ENCODE assay signal across 8 cellular contexts in genomic region chr11:57649826-57650738, GRCh38. TPM values are rescaled to one million over a fixed set of nuclear protein-coding genes. Genes with fewer than 3 reads are reported as not detected.
A peak's percentile ranks its signal among the peaks of the same experiment; 100 is the strongest.
DNase-seq lines count a peak whose midpoint lies in the region; ATAC-seq, FAIRE-seq and TF ChIP-seq lines count a peak whose summit lies in the region.

Gene YPEL4 (minus strand): TSS chr11:57649912. CDS start chr11:57647107, 2,805 bp downstream.

- peak within 1 kb of the TSS; percentile 62 for H3K4me3 ChIP-seq in AG04449 (ENCODE audit: low read depth, low read length)
- H3K4me3 ChIP-seq in GM12878 = peak within 1 kb of the TSS; percentile 60; the same call in 1 of the 2 replicates
- peak within 1 kb of the TSS; percentile 32 to 48 (median 40) for H3K4me3 ChIP-seq in gastrocnemius medialis

- no peaks in the 10 kb centered on the region for H3K79me2 ChIP-seq in GM12878 (ENCODE audit: control insufficient read depth, insufficient read depth, low read length)

- FAIRE-seq in GM12878 (lab: Jason Lieb, UNC) = no peak

- RAD21 ChIA-PET in GM12878 (lab: Charles Lee; ENCODE audit: unreplicated experiment) = interaction anchor here (0.7 to 1.2 kb wide), 2 partner anchors 65 to 633 kb away, joined by 3 to 4 read pairs; no protein-coding TSS in a partner anchor

- DNase-seq in AG04449 (ENCODE audit: low read depth, low spot score) (no peak), T1000 (lab: John Stamatoyannopoulos, UW) (peak; percentile 64), GM12878 (ENCODE audit: low read depth, low spot score) (no peak), hippocampal formation (lab: John Stamatoyannopoulos, UW) (peak; percentile 73 to 78), gastrocnemius medialis (no peak)

- H2AFZ ChIP-seq in GM12878 (ENCODE audit: control insufficient read depth, low read depth, low read length) = no peak within 1 kb of the TSS

- no peaks in the 10 kb centered on the region for H3K9me3 ChIP-seq in GM12878 (replicated peaks; ENCODE audit: control insufficient read depth, insufficient read depth, low read length)
- no peaks in the 10 kb centered on the region for H3K9me3 ChIP-seq in gastrocnemius medialis

- BruUV-seq in GM12878 (replicated peaks; lab: Mats Ljungman, UMichigan) = no TSS peak

- H3K27ac ChIP-seq in GM12878 (ENCODE audit: control insufficient read depth, insufficient read depth) (no peak within 1 kb of the TSS), gastrocnemius medialis (peak within 1 kb of the TSS in 2 of 4 donors; percentile 26 to 46)

- intact Hi-C loops in GM12878 (cut with micrococcal nuclease; ENCODE audit: unreplicated experiment) (no loop called here), gastrocnemius medialis (cut with DNase I; ENCODE audit: low total_unique reads) (no loop called here)

- SMC1A ChIA-PET in GM12878 (lab: Charles Lee; ENCODE audit: uncharacterized antibody, unreplicated experiment) = no interaction called here

- WGBS in GM12878 (ENCODE audit: insufficient coverage, insufficient replicate concordance, low lambda C conversion rate, missing lambda C conversion rate) = 51% methylated on average over 8 of the region's 15 CpGs

- no peaks in the 10 kb centered on the region for H4K20me1 ChIP-seq in GM12878 (ENCODE audit: control insufficient read depth, insufficient read depth)

- peak within 1 kb of the TSS; percentile 75 for H3K4me2 ChIP-seq in GM12878 (ENCODE audit: control insufficient read depth, insufficient read depth)

- in situ Hi-C loops in GM12878 (cut with MboI) = no loop called here
- in situ Hi-C loops in gastrocnemius medialis (cut with MboI; ENCODE audit: low sequenced_read_pairs in 4 of 4) = loop anchor here (10.0 to 25.0 kb wide), 5 partner anchors 188 to 937 kb away; partner anchors contain the start of genes LPXN (in 1 of the 4), P2RX3 (in 1 of the 4), RTN4RL2 (in 1 of the 4) and SSRP1 (in 1 of the 4)

- no peaks in the 10 kb centered on the region for H3K36me3 ChIP-seq in GM12878 (ENCODE audit: control insufficient read depth in 2 of 2, insufficient read depth in 2 of 2, low read length in 1 of 2)
- no peaks in the 10 kb centered on the region for H3K36me3 ChIP-seq in gastrocnemius medialis

- TF ChIP-seq POLR2A in GM12878 (IDR thresholded peaks at IDR 0.05; ENCODE audit: low read depth, low read length) (no peak), gastrocnemius medialis (IDR thresholded peaks at IDR 0.05) (no peak)

- peak; percentile 41 for ATAC-seq in HG02588 (IDR thresholded peaks at IDR 0.05; ENCODE audit: unreplicated experiment)
- ATAC-seq in GM12878 = peak; percentile 37
- ATAC-seq in gastrocnemius medialis = peak; percentile 73 to 81
- no peak for ATAC-seq in HG02884 (IDR thresholded peaks at IDR 0.05; ENCODE audit: unreplicated experiment)
- no peak for ATAC-seq in GM21786 (IDR thresholded peaks at IDR 0.05; ENCODE audit: unreplicated experiment)

- TF ChIP-seq EP300 in GM12878 (IDR thresholded peaks at IDR 0.05; ENCODE audit: borderline replicate concordance in 1 of 2, control insufficient read depth in 1 of 2, low read depth in 2 of 2, low read length in 2 of 2) = no peak

- H3K9ac ChIP-seq in GM12878 (ENCODE audit: control insufficient read depth, insufficient read depth, low read length) = no peak within 1 kb of the TSS

- H3K4me1 ChIP-seq in GM12878 (ENCODE audit: control insufficient read depth, insufficient read depth, low read length) (peaks cover 12% of the 10 kb centered on the region), gastrocnemius medialis (peaks cover 9 to 10% of the 10 kb centered on the region in 2 donors)

- H3K27me3 ChIP-seq in GM12878 (replicated peaks in 1 of 2; ENCODE audit: control insufficient read depth in 2 of 2, insufficient read depth in 2 of 2, low read length in 1 of 2) (peaks cover 12 to 17% of the 10 kb centered on the region in 2 experiments), gastrocnemius medialis (peaks cover 46 to 55% (median 47%) of the 10 kb centered on the region in 3 donors)

- CTCF ChIA-PET in AG04449 (lab: Yijun Ruan, JAX) = interaction anchor here (0.8 to 11.5 kb wide), 5 partner anchors 10 to 157 kb away, joined by 3 to 306 read pairs (median 4); partner anchors contain the start of gene UBE2L6
- CTCF ChIA-PET in GM12878 (lab: Yijun Ruan, JAX) = interaction anchor here (1.7 to 13.9 kb wide), 2 partner anchors 79 to 156 kb away, joined by 4 to 319 read pairs; partner anchors contain the start of gene UBE2L6

- TF ChIP-seq RAD21 in GM12878 (IDR thresholded peaks at IDR 0.05; ENCODE audit: insufficient read depth, low read depth, low read length) = no peak

- POLR2A ChIA-PET in AG04449 (lab: Yijun Ruan, JAX) (no interaction called here), GM12878 (lab: Charles Lee) (interaction anchor here (0.7 kb wide), 1 partner anchor 12 kb away, joined by 3 read pairs; no protein-coding TSS in a partner anchor)

- TF ChIP-seq CTCF in AG04449 (IDR thresholded peaks at IDR 0.05; ENCODE audit: insufficient read depth, low read length, missing control alignments) (no peak), GM12878 (IDR thresholded peaks at IDR 0.05 in 2 of 3, conservative IDR thresholded peaks at IDR 0.05 in 1 of 3; ENCODE audit: control insufficient read depth in 2 of 3, extremely low read depth in 1 of 3, insufficient read depth in 1 of 3, low read depth in 3 of 3, low read length in 3 of 3) (no peak), gastrocnemius medialis (IDR thresholded peaks at IDR 0.05 in 4 of 5, conservative IDR thresholded peaks at IDR 0.05 in 1 of 5) (no peak)

TF ChIP-seq in GM12878, 131 proteins besides CTCF, POLR2A, EP300 and RAD21 (continues in another document):
- no peak for TF ChIP-seq NR2F1 (conservative IDR thresholded peaks at IDR 0.05)
- TF ChIP-seq YY1 (IDR thresholded peaks at IDR 0.05; ENCODE audit: low read depth, low read length) = no peak
- no peak for TF ChIP-seq SIX5 (IDR thresholded peaks at IDR 0.05; ENCODE audit: low read depth, low read length, severe bottlenecking)
- peak; percentile 75; the same call in 1 of the 2 replicates for TF ChIP-seq CREM (IDR thresholded peaks at IDR 0.05; ENCODE audit: low read depth)
- no peak for TF ChIP-seq SMAD5 (IDR thresholded peaks at IDR 0.05; ENCODE audit: low read depth)
- TF ChIP-seq FOS (IDR thresholded peaks at IDR 0.05; ENCODE audit: borderline replicate concordance, extremely low read depth, insufficient read length) = no peak
- peak; percentile 84 for TF ChIP-seq CREB1 (IDR thresholded peaks at IDR 0.05; ENCODE audit: low read depth)
- peak; percentile 87 for TF ChIP-seq HDGF (IDR thresholded peaks at IDR 0.05)
- no peak for TF ChIP-seq CUX1 (IDR thresholded peaks at IDR 0.05; ENCODE audit: insufficient replicate concordance, low read depth, low read length)
- no peak for TF ChIP-seq NRF1 (conservative IDR thresholded peaks at IDR 0.05; ENCODE audit: low read depth, low read length)
- TF ChIP-seq IKZF2 (IDR thresholded peaks at IDR 0.05) = no peak

RNA-seq across cellular contexts. Expression of gene YPEL4, which starts in this region (rescaled TPM):
- total RNA-seq in GM12878 (2013; cell fraction: nucleolus; rRNA removed) = 1.2 and 1.8 TPM in 2 replicates
- total RNA-seq in GM12878 (2014; rRNA removed) (0.05 TPM in 1 of 2 replicates, not detected in the other), GM12878 (2014; rRNA removed; fragmentation: Illumina TruSeq; extraction: Trizol) (0.09 TPM in 1 of 2 replicates, not detected in the other), GM12878 (2021) (0.13 TPM in 1 of 2 replicates, not detected in the other), gastrocnemius medialis (under 1 TPM; 0.31 to 0.68 (median 0.49) TPM)
- 0.50 TPM for polyA plus RNA-seq in GM12878 (2011; ENCODE audit: low read depth)
- polyA plus RNA-seq in GM12878 (2011; rRNA removed) (0.26 and 0.39 TPM in 2 replicates), GM12878 (2014; fragmentation: Illumina TruSeq; extraction: Trizol) (not detected in 2 replicates), GM12878 (2014; fragmentation: Nextera tagmentation; extraction: Ambion mirVana) (not detected), GM12878 (2014; rRNA removed) (0.50 TPM in 1 of 2 replicates, not detected in the other), GM12878 (2016; fragmentation: Nextera tagmentation; extraction: Ambion mirVana) (under 1 TPM; 0.07 to 0.10 TPM)
- 0.24 and 0.30 TPM in 2 replicates for polyA plus RNA-seq in GM12878 (2011; cell fraction: cytosol; rRNA removed)
- 0.44 and 0.85 TPM in 2 replicates for polyA plus RNA-seq in GM12878 (2011; cell fraction: nucleus; rRNA removed)
- 0.58 and 1.1 TPM in 2 replicates for polyA plus RNA-seq in GM12878 (2012)
- polyA minus RNA-seq in GM12878 (2011; rRNA and poly(A)+ RNA removed) = 0.22 and 0.31 TPM in 2 replicates
- polyA minus RNA-seq in GM12878 (2011; cell fraction: cytosol; rRNA and poly(A)+ RNA removed) = 0.27 TPM in 1 of 2 replicates, not detected in the other
- 0.48 TPM in 2 replicates for polyA minus RNA-seq in GM12878 (2011; cell fraction: nucleus; rRNA and poly(A)+ RNA removed)

Comparison
In these comparisons a context has a peak if more than half of its experiments do, and no peak if none do; other contexts are left out.
1. Peak in ATAC-seq and H3K4me3 ChIP-seq in gastrocnemius medialis; RNA of the gene not detected or under 1 TPM.
2. DNase-seq: peak in T1000 (single experiment) and hippocampal formation (2 of 2); none in AG04449 (single experiment), GM12878 (single experiment) and gastrocnemius medialis (0 of 2).
3. ATAC-seq: peak in HG02588 (single experiment) and GM12878 (single experiment); none in HG02884 (single experiment) and GM21786 (single experiment).
4. Peak in every context shown above with its lines, with median percentiles within 50 percentile points of each other: H3K4me3 ChIP-seq.